In the genomic region with DNA sequence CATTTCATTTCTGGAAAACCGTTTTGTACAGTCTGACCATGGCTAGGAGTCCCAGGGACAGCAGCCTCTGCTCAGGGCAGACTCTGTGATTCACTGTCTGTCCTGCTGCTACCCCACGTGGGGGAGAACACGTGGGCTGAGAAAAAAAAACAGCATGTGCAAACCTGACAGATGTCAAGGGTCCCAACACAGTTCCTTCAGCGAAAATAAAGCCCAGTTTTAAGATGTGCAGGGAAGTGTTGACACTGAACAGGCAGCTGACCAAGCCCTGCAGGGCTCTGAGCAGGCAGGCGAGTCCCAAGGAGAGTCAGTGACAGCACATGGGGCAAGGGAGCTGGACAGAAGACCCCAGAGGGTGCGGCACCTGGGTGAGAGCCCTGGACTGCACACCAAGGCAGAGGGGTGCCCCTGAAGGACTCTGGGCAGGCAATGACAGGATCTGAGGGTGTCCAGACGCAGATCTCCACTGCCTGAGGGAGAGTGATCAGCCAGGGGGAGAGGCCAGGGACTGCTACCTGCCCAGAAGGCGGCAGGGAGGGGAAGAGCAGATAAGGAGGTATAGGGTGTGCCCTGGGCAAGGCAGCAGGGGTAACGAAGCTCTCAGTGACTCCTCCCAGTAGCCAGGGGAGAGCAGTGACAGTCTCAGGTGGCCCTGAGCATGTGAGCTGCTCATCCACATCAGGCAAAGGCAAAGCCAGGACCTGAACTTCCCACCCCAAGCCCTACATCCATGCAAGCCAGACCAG, we compare ENCODE assay signal across 9 cellular contexts. TPM values are rescaled to one million over a fixed set of nuclear protein-coding genes. Genes with fewer than 3 reads are reported as not detected.
A peak's percentile ranks its signal among the peaks of the same experiment; 100 is the strongest.
DNase-seq lines count a peak whose midpoint lies in the region; ATAC-seq and TF ChIP-seq lines count a peak whose summit lies in the region.
"Had no signal": no experiment of that assay in that cellular context is flagged by ENCODE, and none has a peak within 500 bp of the region (broad histone marks: within the 10 kb centered on the region; RNA-seq: fewer than 3 reads in every experiment).

No MANE protein-coding gene starts in this region.

- no peak overlapping the region for H3K4me3 Mint-ChIP-seq in nephron progenitor cell

- no peak for TF ChIP-seq POLR2A in esophagus squamous epithelium (IDR thresholded peaks at IDR 0.05)

- TF ChIP-seq CTCF in esophagus squamous epithelium (IDR thresholded peaks at IDR 0.05) (no peak), nephron progenitor cell (IDR thresholded peaks at IDR 0.05) (no peak)

- peaks cover 66% of the 10 kb centered on the region for H3K4me1 Mint-ChIP-seq in nephron progenitor cell

- intact Hi-C loops in esophagus squamous epithelium (cut with DNase I), result no loop called here

- peaks cover 38% of the 10 kb centered on the region for H3K36me3 Mint-ChIP-seq in nephron progenitor cell (ENCODE audit: low read depth)

- H3K27ac ChIP-seq in esophagus squamous epithelium, result peak overlapping the region; percentile 46 to 83 (median 76)

- H3K27me3 Mint-ChIP-seq in nephron progenitor cell (ENCODE audit: low read depth, poor library complexity), result no peaks in the 10 kb centered on the region

- no peak overlapping the region for H3K4me3 ChIP-seq in esophagus squamous epithelium

- H3K9me3 ChIP-seq in esophagus squamous epithelium, result no peaks in the 10 kb centered on the region

- DNase-seq in AG20443 (ENCODE audit: low spot score) (peak; percentile 64), esophagus squamous epithelium (lab: John Stamatoyannopoulos, UW) (no peak), nephron progenitor cell (no peak), 8988T (no peak), SIG-M5 treated with dmso at 0.1 percent for 504 hours (lab: John Stamatoyannopoulos, UW; ENCODE audit: unreplicated experiment) (no peak), cerebellar nuclear complex (lab: John Stamatoyannopoulos, UW) (no peak)

- no peak for ATAC-seq in HG02798 (IDR thresholded peaks at IDR 0.05; ENCODE audit: poor library complexity, unreplicated experiment)

- H3K27ac Mint-ChIP-seq in nephron progenitor cell, result peak overlapping the region; percentile 79

- no peaks in the 10 kb centered on the region for H3K9me3 Mint-ChIP-seq in nephron progenitor cell

- H3K36me3 ChIP-seq in esophagus squamous epithelium, result peaks cover 7 to 54% (median 11%) of the 10 kb centered on the region in 3 donors

- H3K27me3 ChIP-seq in esophagus squamous epithelium, result no peaks in the 10 kb centered on the region

- WGBS in esophagus squamous epithelium, 2 donors, result 68 to 75% methylated on average over 4 to 9 of the region's 9 CpGs

- H3K4me1 ChIP-seq in esophagus squamous epithelium, result peaks cover 0 to 41% (median 15%) of the 10 kb centered on the region in 3 donors

TF ChIP-seq in PFSK-1, 5 proteins besides CTCF, POLR2A, EP300 and RAD21:
- TF ChIP-seq FOXP2 (optimal IDR thresholded peaks at IDR 0.05; ENCODE audit: borderline replicate concordance, extremely low read depth, extremely low read length, insufficient read depth) (peak; percentile 5), POLR2AphosphoS5 (IDR thresholded peaks at IDR 0.05; ENCODE audit: low read depth, low read length) (no peak), SIN3A (IDR thresholded peaks at IDR 0.05; ENCODE audit: borderline replicate concordance, insufficient read depth, low read length) (peak; percentile 91; the same call in 1 of the 2 replicates)
TF ChIP-seq in PFSK-1: peak in this region for 2.

RNA-seq across cellular contexts. Expression of a gene that starts 5.1 kb away (rescaled TPM):
- polyA plus RNA-seq in PFSK-1 (2012; ENCODE audit: insufficient read length, low read depth), result 47.1 TPM
- total RNA-seq in esophagus squamous epithelium, result 1 to 10 TPM; 4.0 to 7.2 (median 6.3) TPM

RNA-seq across cellular contexts. Expression of a gene that starts 34.0 kb away (rescaled TPM):
- 1.4 TPM for polyA plus RNA-seq in PFSK-1 (2012; ENCODE audit: insufficient read length, low read depth)
- not detected for total RNA-seq in esophagus squamous epithelium
- total RNA-seq: epithelial cell of proximal tubule had no signal

RNA-seq across cellular contexts. Expression of a gene that starts 39.2 kb away (rescaled TPM):
- polyA plus RNA-seq in PFSK-1 (2012; ENCODE audit: insufficient read length, low read depth), result 38.0 TPM
- total RNA-seq in esophagus squamous epithelium, result 100 to 1,000 TPM in 3 of 4 donors, 10 to 100 TPM in 1; 55.5 to 131 (median 115) TPM
